Comparison of ENCODE assay signal across 14 cellular contexts in genomic region chrX:87728459-87728858, GRCh38.
"Had no signal": no experiment of that assay in that cellular context is flagged by ENCODE, and none has a peak within 500 bp of the region (broad histone marks: within the 10 kb centered on the region; RNA-seq: fewer than 3 reads in every experiment).

No MANE protein-coding gene starts in this region.

- H3K4me3 ChIP-seq: body of pancreas, heart left ventricle, mucosa of descending colon, right lobe of liver, spleen, tibial nerve had no signal

- H3K4me1 ChIP-seq: body of pancreas, heart left ventricle, right lobe of liver, spleen, tibial nerve had no signal

- H3K9me3 ChIP-seq: body of pancreas, heart left ventricle, mucosa of descending colon, right lobe of liver, tibial nerve had no signal

- H3K36me3 ChIP-seq: heart left ventricle, right lobe of liver, spleen, tibial nerve had no signal

- DNase-seq: activated T-cell treated with anti-CD3 and anti-CD28 coated beads, Interleukin-2, amount 50 U/mL, for 1 hour; body of pancreas; central memory CD4-positive, alpha-beta T cell; cortex of kidney; effector CD8-positive, alpha-beta T cell; heart left ventricle; mucosa of descending colon; naive thymus-derived CD8-positive, alpha-beta T cell; right lobe of liver; spleen; stimulated activated CD4-positive, alpha-beta T cell treated with anti-CD3 and anti-CD28 coated beads, Interleukin-1b, Interleukin-23, amount 100 ng/mL, for 48 hours had no signal

- ATAC-seq: body of pancreas; heart left ventricle; left lobe of liver; mucosa of descending colon; naive thymus-derived CD8-positive, alpha-beta T cell; right lobe of liver; stimulated activated memory B cell treated with anti-CD40 and anti-IgM and Interleukin-4, amounts not matched to agents 10 μg/mL and 1 μg/mL and 100 μg/mL, for 72 hours had no signal

- H3K27ac ChIP-seq: body of pancreas, heart left ventricle, right lobe of liver, spleen, tibial nerve had no signal

- H3K27me3 ChIP-seq: body of pancreas, heart left ventricle, right lobe of liver, spleen, tibial nerve had no signal
